Comparison of ENCODE assay signal across 10 cellular contexts in genomic region chr17:4509402-4509801, GRCh38. TPM values are rescaled to one million over a fixed set of nuclear protein-coding genes. Genes with fewer than 3 reads are reported as not detected.
DNase-seq lines count a peak whose midpoint lies in the region; ATAC-seq and TF ChIP-seq lines count a peak whose summit lies in the region.
"Had no signal": no experiment of that assay in that cellular context is flagged by ENCODE, and none has a peak within 500 bp of the region (broad histone marks: within the 10 kb centered on the region; RNA-seq: fewer than 3 reads in every experiment).

No MANE protein-coding gene starts in this region.

- no peak overlapping the region for H3K4me3 ChIP-seq in thyroid gland (replicated peaks in 1 of 3)

- peaks cover 50% of the 10 kb centered on the region for H3K4me1 Mint-ChIP-seq in activated CD8-positive, alpha-beta memory T cell treated with anti-CD3 and anti-CD28 coated beads, Interleukin-2, amount 10 ng/mL, durations not matched to agents 7 days and 5 days
- H3K4me1 Mint-ChIP-seq in activated T-helper 2 cell treated with anti-CD3 and anti-CD28 coated beads, Interferon-gamma antibody, Interleukin-2, Interleukin-4, amounts not matched to agents 10 μg/mL and 5 μg/mL and 100 μg/mL, durations not matched to agents 14 hours and 24 hours and 36 hours (ENCODE audit: low read depth), result peaks cover 20% of the 10 kb centered on the region

- H3K4me1 ChIP-seq in thyroid gland, result peaks cover 8 to 66% of the 10 kb centered on the region in 2 donors

- H3K36me3 ChIP-seq in thyroid gland, result no peaks in the 10 kb centered on the region

- no peaks in the 10 kb centered on the region for H3K9me3 Mint-ChIP-seq in activated CD8-positive, alpha-beta memory T cell treated with anti-CD3 and anti-CD28 coated beads, Interleukin-2, amount 10 ng/mL, durations not matched to agents 7 days and 5 days (ENCODE audit: low read depth)
- H3K9me3 Mint-ChIP-seq in activated T-helper 2 cell treated with anti-CD3 and anti-CD28 coated beads, Interferon-gamma antibody, Interleukin-2, Interleukin-4, amounts not matched to agents 10 μg/mL and 5 μg/mL and 100 μg/mL, durations not matched to agents 14 hours and 24 hours and 36 hours, result no peaks in the 10 kb centered on the region

- no peak overlapping the region for H3K4me3 Mint-ChIP-seq in activated CD8-positive, alpha-beta memory T cell treated with anti-CD3 and anti-CD28 coated beads, Interleukin-2, amount 10 ng/mL, durations not matched to agents 7 days and 5 days
- H3K4me3 Mint-ChIP-seq in activated T-helper 2 cell treated with anti-CD3 and anti-CD28 coated beads, Interferon-gamma antibody, Interleukin-2, Interleukin-4, amounts not matched to agents 10 μg/mL and 5 μg/mL and 100 μg/mL, durations not matched to agents 14 hours and 24 hours and 36 hours (ENCODE audit: low read depth), result no peak overlapping the region

- ATAC-seq in activated CD8-positive, alpha-beta memory T cell treated with anti-CD3 and anti-CD28 coated beads, Interleukin-2, amount 10 ng/mL, durations not matched to agents 7 days and 5 days, result peak; percentile 89
- ATAC-seq in left lobe of liver (peak; percentile 18), SK-N-SH treated with all-trans-retinoic acid at 6 μM for 48 hours (no peak)

- intact Hi-C loops in activated T-helper 2 cell treated with anti-CD3 and anti-CD28 coated beads, Interferon-gamma antibody, Interleukin-2, Interleukin-4, amounts not matched to agents 10 μg/mL and 5 μg/mL and 100 μg/mL, durations not matched to agents 14 hours and 24 hours and 36 hours (cut with micrococcal nuclease), result no loop called here
- intact Hi-C loops in thyroid gland (cut with DNase I), result no loop called here

- no peak for TF ChIP-seq CTCF in thyroid gland (IDR thresholded peaks at IDR 0.05)
- TF ChIP-seq CTCF in RWPE1 (conservative IDR thresholded peaks at IDR 0.05; ENCODE audit: low read depth), result no peak

- H3K36me3 Mint-ChIP-seq in activated CD8-positive, alpha-beta memory T cell treated with anti-CD3 and anti-CD28 coated beads, Interleukin-2, amount 10 ng/mL, durations not matched to agents 7 days and 5 days, result no peaks in the 10 kb centered on the region
- no peaks in the 10 kb centered on the region for H3K36me3 Mint-ChIP-seq in activated T-helper 2 cell treated with anti-CD3 and anti-CD28 coated beads, Interferon-gamma antibody, Interleukin-2, Interleukin-4, amounts not matched to agents 10 μg/mL and 5 μg/mL and 100 μg/mL, durations not matched to agents 14 hours and 24 hours and 36 hours (ENCODE audit: low read depth)

- POLR2A ChIA-PET in RWPE1 (lab: Yijun Ruan, JAX; ENCODE audit: low non-redundant PET), result interaction anchor here (0.6 kb wide), 1 partner anchor 365 kb away, joined by 4 read pairs; no protein-coding TSS in a partner anchor

- 50 to 70% methylated on average over 8 of the region's 8 CpGs for WGBS in thyroid gland, 2 donors

- TF ChIP-seq POLR2A in thyroid gland (IDR thresholded peaks at IDR 0.05), result no peak

- H3K9me3 ChIP-seq in thyroid gland, result no peaks in the 10 kb centered on the region

- H3K27me3 Mint-ChIP-seq in activated CD8-positive, alpha-beta memory T cell treated with anti-CD3 and anti-CD28 coated beads, Interleukin-2, amount 10 ng/mL, durations not matched to agents 7 days and 5 days, result no peaks in the 10 kb centered on the region
- no peaks in the 10 kb centered on the region for H3K27me3 Mint-ChIP-seq in activated T-helper 2 cell treated with anti-CD3 and anti-CD28 coated beads, Interferon-gamma antibody, Interleukin-2, Interleukin-4, amounts not matched to agents 10 μg/mL and 5 μg/mL and 100 μg/mL, durations not matched to agents 14 hours and 24 hours and 36 hours (ENCODE audit: low read depth)

- H3K27ac ChIP-seq in thyroid gland, result peak overlapping the region; percentile 9 to 67 (median 63)
- no peak overlapping the region for H3K27ac ChIP-seq in RWPE1

- H3K27me3 ChIP-seq in thyroid gland, result no peaks in the 10 kb centered on the region

- DNase-seq in activated CD8-positive, alpha-beta memory T cell treated with anti-CD3 and anti-CD28 coated beads, Interleukin-2, amount 10 ng/mL, durations not matched to agents 7 days and 5 days, result peak; percentile 85
- no peak for DNase-seq in activated CD8-positive, alpha-beta memory T cell treated with anti-CD3 and anti-CD28 coated beads for 24 hours
- DNase-seq in activated T-helper 2 cell treated with anti-CD3 and anti-CD28 coated beads, Interferon-gamma antibody, Interleukin-2, Interleukin-4, amounts not matched to agents 10 μg/mL and 5 μg/mL and 100 μg/mL, durations not matched to agents 14 hours and 24 hours and 36 hours (ENCODE audit: low spot score), result peak; percentile 32
- DNase-seq in left lobe of liver (ENCODE audit: low spot score), result no peak
- no peak for DNase-seq in thyroid gland
- DNase-seq in stimulated activated CD4-positive, alpha-beta T cell treated with anti-CD3 and anti-CD28 coated beads, Interleukin-1b, Interleukin-23, amount 100 ng/mL, for 48 hours, result no peak
- no peak for DNase-seq in RWPE1 (ENCODE audit: low spot score)
- DNase-seq: NCI-H1092 treated with DMSO at 0.1 percent for 48 hours had no signal

- no peak overlapping the region for H3K27ac Mint-ChIP-seq in activated CD8-positive, alpha-beta memory T cell treated with anti-CD3 and anti-CD28 coated beads, Interleukin-2, amount 10 ng/mL, durations not matched to agents 7 days and 5 days
- no peak overlapping the region for H3K27ac Mint-ChIP-seq in activated T-helper 2 cell treated with anti-CD3 and anti-CD28 coated beads, Interferon-gamma antibody, Interleukin-2, Interleukin-4, amounts not matched to agents 10 μg/mL and 5 μg/mL and 100 μg/mL, durations not matched to agents 14 hours and 24 hours and 36 hours

- CTCF ChIA-PET in activated CD8-positive, alpha-beta memory T cell treated with anti-CD3 and anti-CD28 coated beads, Interleukin-2, amount 10 ng/mL, durations not matched to agents 7 days and 5 days (lab: Charles Lee), result interaction anchor here (0.6 to 4.7 kb wide), 11 partner anchors 10 to 356 kb away, joined by 3 to 19 read pairs (median 3); partner anchors contain the start of gene SPNS2
- CTCF ChIA-PET in RWPE1 (lab: Yijun Ruan, JAX), result no interaction called here

TF ChIP-seq in SK-N-SH treated with all-trans-retinoic acid at 6 μM for 48 hours, 23 proteins besides CTCF, POLR2A, EP300 and RAD21:
- no peak for TF ChIP-seq ZNF8 (CRISPR knock-in tag; IDR thresholded peaks at IDR 0.05)

RNA-seq across cellular contexts. Expression of gene SPNS2, which starts 10.7 kb away (rescaled TPM):
- total RNA-seq in activated CD8-positive, alpha-beta memory T cell treated with anti-CD3 and anti-CD28 coated beads, Interleukin-2, amount 10 ng/mL, durations not matched to agents 7 days and 5 days, result 1 to 10 TPM; 1.1 to 1.9 TPM
- 0.09 and 0.16 TPM in 2 replicates for total RNA-seq in activated T-helper 2 cell treated with anti-CD3 and anti-CD28 coated beads, Interferon-gamma antibody, Interleukin-2, Interleukin-4, amounts not matched to agents 10 μg/mL and 5 μg/mL and 100 μg/mL, durations not matched to agents 14 hours and 24 hours and 36 hours
- total RNA-seq in left lobe of liver (11.4 TPM), thyroid gland (10 to 100 TPM in 1 of 4 donors, 1 to 10 TPM in 3; 5.6 to 16.3 (median 8.1) TPM)

RNA-seq across cellular contexts. Expression of gene MYBBP1A, which starts 45.8 kb away (rescaled TPM):
- total RNA-seq in activated CD8-positive, alpha-beta memory T cell treated with anti-CD3 and anti-CD28 coated beads, Interleukin-2, amount 10 ng/mL, durations not matched to agents 7 days and 5 days, result 10 to 100 TPM; 72.4 to 94.3 TPM
- total RNA-seq in activated T-helper 2 cell treated with anti-CD3 and anti-CD28 coated beads, Interferon-gamma antibody, Interleukin-2, Interleukin-4, amounts not matched to agents 10 μg/mL and 5 μg/mL and 100 μg/mL, durations not matched to agents 14 hours and 24 hours and 36 hours, result 136 and 137 TPM in 2 replicates
- total RNA-seq in left lobe of liver, result 18.5 TPM
- total RNA-seq in thyroid gland, result 10 to 100 TPM; 23.5 to 50.2 (median 37.6) TPM

RNA-seq across cellular contexts. Expression of gene GGT6, which starts 51.0 kb away (rescaled TPM):
- total RNA-seq in activated CD8-positive, alpha-beta memory T cell treated with anti-CD3 and anti-CD28 coated beads, Interleukin-2, amount 10 ng/mL, durations not matched to agents 7 days and 5 days, result not detected
- total RNA-seq in activated T-helper 2 cell treated with anti-CD3 and anti-CD28 coated beads, Interferon-gamma antibody, Interleukin-2, Interleukin-4, amounts not matched to agents 10 μg/mL and 5 μg/mL and 100 μg/mL, durations not matched to agents 14 hours and 24 hours and 36 hours, result not detected in 2 replicates
- total RNA-seq in left lobe of liver, result 0.35 TPM
- 1 to 10 TPM in 1 of 4 donors, under 1 TPM in 1, not detected in 2; 0.56 to 1.3 TPM for total RNA-seq in thyroid gland
- total RNA-seq: glomerular endothelial cell had no signal

Comparison
In these comparisons a context has a peak if more than half of its experiments do, and no peak if none do; other contexts are left out.
1. DNase-seq: peak in activated CD8-positive, alpha-beta memory T cell treated with anti-CD3 and anti-CD28 coated beads, Interleukin-2, amount 10 ng/mL, durations not matched to agents 7 days and 5 days (single experiment) and activated T-helper 2 cell treated with anti-CD3 and anti-CD28 coated beads, Interferon-gamma antibody, Interleukin-2, Interleukin-4, amounts not matched to agents 10 μg/mL and 5 μg/mL and 100 μg/mL, durations not matched to agents 14 hours and 24 hours and 36 hours (single experiment); none in activated CD8-positive, alpha-beta memory T cell treated with anti-CD3 and anti-CD28 coated beads for 24 hours (single experiment), left lobe of liver (single experiment), thyroid gland (0 of 2), stimulated activated CD4-positive, alpha-beta T cell treated with anti-CD3 and anti-CD28 coated beads, Interleukin-1b, Interleukin-23, amount 100 ng/mL, for 48 hours (single experiment) and RWPE1 (single experiment).